Comparison of ENCODE assay signal across 9 cellular contexts in the genomic region with DNA sequence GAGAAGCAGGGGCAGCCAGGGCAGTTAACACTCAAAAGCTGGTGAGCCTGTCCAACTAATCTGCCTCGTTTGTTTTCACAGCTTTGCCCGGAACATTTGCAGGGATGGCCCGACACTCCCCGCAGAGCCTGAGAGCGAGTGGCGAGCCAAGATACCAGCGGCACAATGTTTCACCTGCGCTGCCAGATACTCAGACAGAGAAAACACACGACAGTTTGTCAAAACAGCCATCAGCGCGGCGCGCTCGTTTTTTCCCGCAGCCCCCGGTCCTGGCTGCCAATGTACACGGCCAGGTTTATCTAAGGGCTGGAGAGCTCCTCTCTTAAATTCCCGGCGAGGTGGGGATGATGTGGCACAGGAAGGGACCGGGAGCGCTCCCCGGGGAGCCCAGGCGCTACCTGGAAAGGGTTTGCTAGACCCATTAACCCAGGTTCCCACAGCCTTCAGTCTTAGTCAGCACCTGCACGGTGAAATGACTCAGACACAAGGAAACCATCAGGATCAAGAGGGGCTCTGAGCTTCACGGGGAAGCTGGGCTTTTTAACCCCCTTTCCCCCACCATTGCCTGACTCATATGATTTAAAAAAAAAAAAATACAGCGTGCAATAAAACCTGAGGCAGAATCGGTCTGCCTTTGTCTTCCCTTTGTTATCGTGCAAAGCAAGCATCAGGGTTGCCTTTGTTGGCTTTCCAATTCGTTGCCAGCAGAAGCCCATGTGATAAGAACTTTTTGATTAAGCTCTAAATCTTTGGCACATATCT.
DNase-seq lines count a peak whose midpoint lies in the region; ATAC-seq, FAIRE-seq and TF ChIP-seq lines count a peak whose summit lies in the region.
"Had no signal": no experiment of that assay in that cellular context is flagged by ENCODE, and none has a peak within 500 bp of the region (broad histone marks: within the 10 kb centered on the region; RNA-seq: fewer than 3 reads in every experiment).

No MANE protein-coding gene starts in this region.

- peak overlapping the region; percentile 62 for H2BK5ac ChIP-seq in mesenchymal stem cell (ENCODE audit: low read depth, low read length, poor library complexity, severe bottlenecking)

- H3K14ac ChIP-seq in mesenchymal stem cell (ENCODE audit: low read length in 2 of 2): no peak overlapping the region

- TF ChIP-seq CTCF in bronchial epithelial cell (IDR thresholded peaks at IDR 0.05; ENCODE audit: insufficient read depth, low read length, severe bottlenecking): no peak
- no peak for TF ChIP-seq CTCF in GM20000 (IDR thresholded peaks at IDR 0.05; ENCODE audit: extremely low read depth, missing control alignments)

- 4% methylated on average over 29 of the region's 29 CpGs for WGBS in mesenchymal stem cell

- H3K4me1 ChIP-seq in mesenchymal stem cell (ENCODE audit: control insufficient read depth, insufficient read depth, low read depth, low read length): peaks cover 8% of the 10 kb centered on the region

- no peak overlapping the region for H3K9ac ChIP-seq in mesenchymal stem cell (ENCODE audit: low read length)

- FAIRE-seq in bronchial epithelial cell (lab: Jason Lieb, UNC): no peak
- FAIRE-seq: G401.6 had no signal

- no peaks in the 10 kb centered on the region for H3K27me3 ChIP-seq in bronchial epithelial cell (ENCODE audit: control insufficient read depth, insufficient read depth, low read length)
- peaks cover 0 to 27% of the 10 kb centered on the region in 2 experiments for H3K27me3 ChIP-seq in mesenchymal stem cell (ENCODE audit: control insufficient read depth in 1 of 2, insufficient read depth in 1 of 2, low read length in 2 of 2)

- H3K36me3 ChIP-seq in bronchial epithelial cell (ENCODE audit: control insufficient read depth, insufficient read depth, low read length) (no peaks in the 10 kb centered on the region), mesenchymal stem cell (ENCODE audit: control insufficient read depth in 1 of 2, insufficient read depth in 2 of 2, low read depth in 1 of 2, low read length in 2 of 2) (no peaks in the 10 kb centered on the region)

- H3K4ac ChIP-seq in mesenchymal stem cell (ENCODE audit: low read depth in 1 of 2, low read length in 2 of 2): no peak overlapping the region

- H2BK120ac ChIP-seq in mesenchymal stem cell (ENCODE audit: low read depth, low read length): no peak overlapping the region

- no peak overlapping the region for H4K8ac ChIP-seq in mesenchymal stem cell (ENCODE audit: low read length)

- H3K79me1 ChIP-seq in mesenchymal stem cell (replicated peaks; ENCODE audit: low read length, poor library complexity, severe bottlenecking): no peaks in the 10 kb centered on the region

- no peak overlapping the region for H3K23ac ChIP-seq in mesenchymal stem cell (ENCODE audit: low read length in 2 of 2)

- peak overlapping the region; percentile 59 for H3K27ac ChIP-seq in mesenchymal stem cell (ENCODE audit: low read length, poor library complexity, severe bottlenecking)

- no peak overlapping the region for H2AK5ac ChIP-seq in mesenchymal stem cell (ENCODE audit: low read length, severe bottlenecking)

- no peak overlapping the region for H4K91ac ChIP-seq in mesenchymal stem cell (ENCODE audit: low read length)

- peak overlapping the region in 1 of 2 experiments; percentile 42 for H2BK12ac ChIP-seq in mesenchymal stem cell (ENCODE audit: low read length in 2 of 2)

- peak overlapping the region; percentile 53 for H2AFZ ChIP-seq in mesenchymal stem cell (ENCODE audit: low read depth, low read length)

- peak overlapping the region; percentile 95 for H3K4me2 ChIP-seq in mesenchymal stem cell (ENCODE audit: low read length, poor library complexity, severe bottlenecking)

- H3K4me3 ChIP-seq in bronchial epithelial cell (ENCODE audit: low read depth, low read length) (peak overlapping the region; percentile 30), mesenchymal stem cell (ENCODE audit: insufficient read depth in 1 of 2, low read depth in 1 of 2, low read length in 2 of 2) (peak overlapping the region; percentile 19 to 34)

- ATAC-seq in GM18907 (IDR thresholded peaks at IDR 0.05; ENCODE audit: unreplicated experiment): no peak

- H3K9me3 ChIP-seq in mesenchymal stem cell (ENCODE audit: control insufficient read depth, low read length): no peaks in the 10 kb centered on the region

- H2BK15ac ChIP-seq in mesenchymal stem cell (ENCODE audit: low read depth, poor library complexity, severe bottlenecking): peak overlapping the region; percentile 29

- DNase-seq in ACHN: peak; percentile 27
- peak; percentile 69 for DNase-seq in M059J (ENCODE audit: low read depth)
- peak; percentile 85 for DNase-seq in bronchial epithelial cell (ENCODE audit: low read depth)
- DNase-seq in mesenchymal stem cell: peak; percentile 32
- DNase-seq in GM20000 (ENCODE audit: low spot score): no peak
- no peak for DNase-seq in CD1c-positive myeloid dendritic cell (ENCODE audit: extremely low spot score)
- DNase-seq in H4 (ENCODE audit: low spot score): no peak

- in situ Hi-C loops in ACHN (cut with HindIII; ENCODE audit: low pct_ligation_motif_present, low pct_unique_long_range_greater_than_20kb, low sequenced_read_pairs): no loop called here

- peak overlapping the region in 1 of 2 experiments; percentile 21 for H3K18ac ChIP-seq in mesenchymal stem cell (ENCODE audit: low read depth in 1 of 2, low read length in 2 of 2)

Comparison
In these comparisons a context has a peak if more than half of its experiments do, and no peak if none do; other contexts are left out.
1. DNase-seq: peak in ACHN (single experiment), M059J (single experiment), bronchial epithelial cell (single experiment) and mesenchymal stem cell (single experiment); none in GM20000 (single experiment), CD1c-positive myeloid dendritic cell (single experiment) and H4 (single experiment).